Comparison of ENCODE assay signal across 8 cellular contexts in the genomic region with DNA sequence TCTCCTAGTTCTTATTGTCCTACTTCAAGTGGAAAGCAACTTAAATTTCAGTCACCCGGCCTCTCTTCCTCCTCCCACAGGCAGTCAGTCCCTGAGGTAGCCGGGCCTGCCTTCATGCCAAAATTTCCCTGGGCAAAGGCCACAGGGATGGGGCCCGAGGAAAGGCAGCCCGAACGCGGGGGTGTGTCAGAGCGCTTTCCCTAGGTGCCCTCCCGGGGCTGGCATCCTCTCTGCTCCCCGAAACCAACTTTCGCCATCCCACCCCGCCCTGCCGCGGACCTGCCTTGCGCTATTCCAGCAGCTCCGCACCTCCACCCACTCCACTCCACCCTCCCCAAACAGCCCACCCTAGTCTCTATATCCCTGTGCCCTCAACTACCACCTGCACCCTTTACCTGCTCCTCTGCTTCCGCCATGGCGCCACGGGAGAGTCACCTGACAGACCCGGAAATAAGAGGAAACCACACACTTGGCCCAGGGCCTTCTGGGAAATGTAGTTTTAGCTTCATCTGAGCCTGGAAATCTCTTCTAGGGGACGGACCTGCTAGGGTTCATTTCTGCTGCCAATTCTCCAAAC. TPM values are rescaled to one million over a fixed set of nuclear protein-coding genes. Genes with fewer than 3 reads are reported as not detected.
A peak's percentile ranks its signal among the peaks of the same experiment; 100 is the strongest.
DNase-seq lines count a peak whose midpoint lies in the region; ATAC-seq and TF ChIP-seq lines count a peak whose summit lies in the region.

A gene (minus strand): TSS at position 433 of the 577 bp plus-strand sequence. CDS start 17 bp downstream, at position 416.

- no peaks in the 10 kb centered on the region for H3K9me3 ChIP-seq in colonic mucosa

- POLR2A ChIA-PET in activated CD4-positive, alpha-beta T cell treated with anti-CD3 and anti-CD28 coated beads for 36 hours (lab: Charles Lee), result no interaction called here

- H3K27ac Mint-ChIP-seq in activated CD4-positive, alpha-beta T cell treated with anti-CD3 and anti-CD28 coated beads for 36 hours, result peak within 1 kb of the TSS; percentile 81

- H3K27me3 ChIP-seq in colonic mucosa, result no peaks in the 10 kb centered on the region

- no peaks in the 10 kb centered on the region for H3K9me3 Mint-ChIP-seq in activated CD4-positive, alpha-beta T cell treated with anti-CD3 and anti-CD28 coated beads for 36 hours (ENCODE audit: low read depth)

- peak; percentile 99 for ATAC-seq in GM18909 (IDR thresholded peaks at IDR 0.05; ENCODE audit: poor library complexity, unreplicated experiment)
- ATAC-seq in HG03159 (IDR thresholded peaks at IDR 0.05; ENCODE audit: unreplicated experiment), result peak; percentile 99
- peak; percentile 98 for ATAC-seq in activated CD4-positive, alpha-beta T cell treated with anti-CD3 and anti-CD28 coated beads for 36 hours
- ATAC-seq in left colon, result peak; percentile 100

- DNase-seq in AG09319 (ENCODE audit: extremely low read depth, low read depth) (peak; percentile 20), NCI-H345 (lab: John Stamatoyannopoulos, UW) (peak; percentile 87), colonic mucosa (peak; percentile 92), left colon (peak; percentile 84)
- DNase-seq in activated CD4-positive, alpha-beta T cell treated with anti-CD3 and anti-CD28 coated beads for 36 hours, result peak; percentile 87
- DNase-seq in stimulated activated CD4-positive, alpha-beta T cell treated with anti-CD3 and anti-CD28 coated beads, Interleukin-1b, Interleukin-23, amount 100 ng/mL, for 4 hours (ENCODE audit: low read depth in 2 of 2), result peak; percentile 51 to 66

- H3K27ac ChIP-seq in colonic mucosa, result no peak within 1 kb of the TSS

- no peaks in the 10 kb centered on the region for H3K27me3 Mint-ChIP-seq in activated CD4-positive, alpha-beta T cell treated with anti-CD3 and anti-CD28 coated beads for 36 hours

- H3K36me3 ChIP-seq in colonic mucosa, result no peaks in the 10 kb centered on the region

- intact Hi-C loops in activated CD4-positive, alpha-beta T cell treated with anti-CD3 and anti-CD28 coated beads for 36 hours (cut with DNase I, micrococcal nuclease), result loop anchor here in 1 of 2 experiments (1.0 to 5.0 kb wide), 5 partner anchors 542 to 1038 kb away; a partner anchor contains a TSS
- intact Hi-C loops in colonic mucosa (cut with DNase I) (loop anchor here (10.0 kb wide), 1 partner anchor 114 kb away; no protein-coding TSS in a partner anchor), left colon (cut with DNase I, micrococcal nuclease) (no loop called here)

- CTCF ChIA-PET in activated CD4-positive, alpha-beta T cell treated with anti-CD3 and anti-CD28 coated beads for 36 hours (lab: Charles Lee), result interaction anchor here (0.7 to 1.1 kb wide), 2 partner anchors 24 to 157 kb away, joined by 3 to 6 read pairs; no protein-coding TSS in a partner anchor

- H3K36me3 Mint-ChIP-seq in activated CD4-positive, alpha-beta T cell treated with anti-CD3 and anti-CD28 coated beads for 36 hours (ENCODE audit: low read depth), result no peaks in the 10 kb centered on the region

- H3K4me1 ChIP-seq in colonic mucosa, result no peaks in the 10 kb centered on the region

- TF ChIP-seq CTCF in AG09319 (IDR thresholded peaks at IDR 0.05; ENCODE audit: low read depth, low read length), result no peak
- TF ChIP-seq CTCF in colonic mucosa (IDR thresholded peaks at IDR 0.05), result no peak

- peak within 1 kb of the TSS; percentile 80 for H3K4me3 ChIP-seq in colonic mucosa

- peak within 1 kb of the TSS; percentile 95 for H3K4me3 Mint-ChIP-seq in activated CD4-positive, alpha-beta T cell treated with anti-CD3 and anti-CD28 coated beads for 36 hours

- H3K9ac ChIP-seq in colonic mucosa (ENCODE audit: low read depth in 2 of 2, low read length in 2 of 2), result peak within 1 kb of the TSS; percentile 57 to 78

- peaks cover 31% of the 10 kb centered on the region for H3K4me1 Mint-ChIP-seq in activated CD4-positive, alpha-beta T cell treated with anti-CD3 and anti-CD28 coated beads for 36 hours

RNA-seq across cellular contexts. Expression of the gene that starts here (rescaled TPM):
- total RNA-seq in activated CD4-positive, alpha-beta T cell treated with anti-CD3 and anti-CD28 coated beads for 36 hours, result 10 to 100 TPM; 48.6 to 59.3 TPM
- total RNA-seq in colonic mucosa (10 to 100 TPM; 56.5 to 60.9 TPM), left colon (10 to 100 TPM; 49.9 to 65.3 TPM)

Comparison
In these comparisons a context has a peak if more than half of its experiments do, and no peak if none do; other contexts are left out.
1. DNase-seq: peak in every context shown above with its lines; median percentile 92 in colonic mucosa; 87 in NCI-H345; 87 in activated CD4-positive, alpha-beta T cell treated with anti-CD3 and anti-CD28 coated beads for 36 hours; 84 in left colon; 58 in stimulated activated CD4-positive, alpha-beta T cell treated with anti-CD3 and anti-CD28 coated beads, Interleukin-1b, Interleukin-23, amount 100 ng/mL, for 4 hours; 20 in AG09319.